Comparison of ENCODE assay signal across 8 cellular contexts in the genomic region with DNA sequence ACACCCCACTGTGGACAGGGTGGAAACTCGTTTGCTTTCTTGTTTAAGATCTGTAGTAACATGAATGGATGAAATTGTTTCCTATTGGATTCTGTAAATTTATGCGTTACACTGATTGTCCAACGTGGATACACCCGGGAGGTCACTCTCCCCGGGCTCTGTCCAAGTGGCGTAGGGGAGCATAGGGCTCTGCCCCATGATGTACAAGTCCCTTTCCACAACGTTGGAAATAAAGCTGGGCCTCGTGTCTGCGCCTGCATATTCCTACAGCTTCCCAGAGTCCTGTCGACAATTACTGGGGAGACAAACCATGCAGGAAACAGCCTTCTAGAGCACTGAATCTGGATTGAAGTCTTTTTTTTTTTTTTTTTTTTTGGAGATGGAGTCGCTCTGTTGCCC. TPM values are rescaled to one million over a fixed set of nuclear protein-coding genes. Genes with fewer than 3 reads are reported as not detected.
A peak's percentile ranks its signal among the peaks of the same experiment; 100 is the strongest.
DNase-seq lines count a peak whose midpoint lies in the region; ATAC-seq and TF ChIP-seq lines count a peak whose summit lies in the region.

No MANE protein-coding gene starts in this region.

- H3K79me2 ChIP-seq in MM.1S (ENCODE audit: low read length): peaks cover 56% of the 10 kb centered on the region

- intact Hi-C loops in CD8-positive, alpha-beta T cell (cut with DNase I, micrococcal nuclease): loop anchor here (2.0 to 5.0 kb wide), 5 partner anchors 135 to 675 kb away; a partner anchor contains a TSS

- peak overlapping the region; percentile 89 for H3K4me2 ChIP-seq in MM.1S (ENCODE audit: low read depth, low read length)

- no peak for ATAC-seq in CD8-positive, alpha-beta T cell
- no peak for ATAC-seq in HG02571 (IDR thresholded peaks at IDR 0.05; ENCODE audit: unreplicated experiment)

- peaks cover 37% of the 10 kb centered on the region for H3K36me3 ChIP-seq in CD8-positive, alpha-beta T cell (ENCODE audit: insufficient read depth, low read length)
- peaks cover 31% of the 10 kb centered on the region for H3K36me3 ChIP-seq in MM.1S (replicated peaks; ENCODE audit: insufficient read depth, low read length)
- peaks cover 61% of the 10 kb centered on the region for H3K36me3 ChIP-seq in brain microvascular endothelial cell (replicated peaks)
- peaks cover 32% of the 10 kb centered on the region for H3K36me3 ChIP-seq in mucosa of stomach (ENCODE audit: control insufficient read depth, insufficient read depth, low read length)
- peaks cover 4% of the 10 kb centered on the region for H3K36me3 ChIP-seq in urinary bladder (ENCODE audit: insufficient read depth)

- DNase-seq in CD8-positive, alpha-beta T cell: no peak
- DNase-seq in MM.1S: peak; percentile 15
- no peak for DNase-seq in brain microvascular endothelial cell
- DNase-seq in D341Med (ENCODE audit: low spot score): no peak
- no peak for DNase-seq in NCI-H774 (lab: John Stamatoyannopoulos, UW)

- H2AFZ ChIP-seq in MM.1S (ENCODE audit: low read length): no peak overlapping the region

- peaks cover 55% of the 10 kb centered on the region for H3K36me3 Mint-ChIP-seq in CD8-positive, alpha-beta T cell

- CTCF ChIA-PET in CD8-positive, alpha-beta T cell (lab: Charles Lee): interaction anchor here (0.9 to 2.5 kb wide), 6 partner anchors 8 to 375 kb away, joined by 3 to 11 read pairs (median 4); no protein-coding TSS in a partner anchor

- H4K20me1 ChIP-seq in MM.1S (ENCODE audit: insufficient read depth, low read length): peaks cover 33% of the 10 kb centered on the region

- peak overlapping the region; percentile 82 for H3K4me3 ChIP-seq in CD8-positive, alpha-beta T cell (ENCODE audit: low read depth, low read length)
- peak overlapping the region; percentile 83 for H3K4me3 ChIP-seq in MM.1S (ENCODE audit: low read length)
- peak overlapping the region; percentile 96 for H3K4me3 ChIP-seq in brain microvascular endothelial cell (ENCODE audit: low read depth, low read length)
- peak overlapping the region; percentile 64 for H3K4me3 ChIP-seq in mucosa of stomach (ENCODE audit: low read length)
- H3K4me3 ChIP-seq in urinary bladder (ENCODE audit: low read depth, low read length): peak overlapping the region; percentile 74

- H3K4me1 Mint-ChIP-seq in CD8-positive, alpha-beta T cell (ENCODE audit: low read depth): peaks cover 56% of the 10 kb centered on the region

- peak overlapping the region; percentile 94 for H3K27ac Mint-ChIP-seq in CD8-positive, alpha-beta T cell

- in situ Hi-C loops in brain microvascular endothelial cell (cut with HindIII; ENCODE audit: low pct_ligation_motif_present, low sequenced_read_pairs): no loop called here

- POLR2A ChIA-PET in CD8-positive, alpha-beta T cell (lab: Charles Lee): interaction anchor here (0.6 to 3.2 kb wide), 8 partner anchors 10 to 674 kb away, joined by 3 to 38 read pairs (median 7); a partner anchor contains a TSS

- WGBS in urinary bladder: 4% methylated on average over 11 of the region's 11 CpGs

- H3K9me3 Mint-ChIP-seq in CD8-positive, alpha-beta T cell: no peaks in the 10 kb centered on the region

- no peak for TF ChIP-seq CTCF in CD8-positive, alpha-beta T cell (IDR thresholded peaks at IDR 0.05)
- no peak for TF ChIP-seq CTCF in MM.1S (IDR thresholded peaks at IDR 0.05; ENCODE audit: low read length)
- TF ChIP-seq CTCF in brain microvascular endothelial cell (IDR thresholded peaks at IDR 0.05; ENCODE audit: low read depth, low read length, missing control alignments): no peak

- H3K4me3 Mint-ChIP-seq in CD8-positive, alpha-beta T cell: peak overlapping the region; percentile 95

- H3K9me3 ChIP-seq in CD8-positive, alpha-beta T cell (ENCODE audit: low read length): no peaks in the 10 kb centered on the region
- no peaks in the 10 kb centered on the region for H3K9me3 ChIP-seq in MM.1S (replicated peaks; ENCODE audit: insufficient read depth, low read length)
- no peaks in the 10 kb centered on the region for H3K9me3 ChIP-seq in mucosa of stomach (ENCODE audit: control insufficient read depth, low read length)

- H3K27me3 Mint-ChIP-seq in CD8-positive, alpha-beta T cell (ENCODE audit: low read depth): no peaks in the 10 kb centered on the region

- no peaks in the 10 kb centered on the region for H3K9me2 ChIP-seq in MM.1S (replicated peaks; ENCODE audit: insufficient read depth, low read length)

- H3K27me3 ChIP-seq in CD8-positive, alpha-beta T cell (ENCODE audit: insufficient read depth, low read length): no peaks in the 10 kb centered on the region
- no peaks in the 10 kb centered on the region for H3K27me3 ChIP-seq in MM.1S (replicated peaks; ENCODE audit: insufficient read depth, low read length)
- no peaks in the 10 kb centered on the region for H3K27me3 ChIP-seq in brain microvascular endothelial cell (replicated peaks)
- H3K27me3 ChIP-seq in mucosa of stomach (ENCODE audit: control insufficient read depth, insufficient read depth, low read length): no peaks in the 10 kb centered on the region

- H3K27ac ChIP-seq in CD8-positive, alpha-beta T cell (ENCODE audit: low read depth, low read length): peak overlapping the region; percentile 77
- peak overlapping the region; percentile 84 for H3K27ac ChIP-seq in MM.1S (ENCODE audit: low read length)
- peak overlapping the region; percentile 88 for H3K27ac ChIP-seq in brain microvascular endothelial cell
- no peak overlapping the region for H3K27ac ChIP-seq in urinary bladder (ENCODE audit: low read depth)

- H3K9ac ChIP-seq in MM.1S (ENCODE audit: low read length) (peak overlapping the region; percentile 87), mucosa of stomach (ENCODE audit: low read length) (peak overlapping the region; percentile 67)

- H3F3A ChIP-seq in MM.1S (ENCODE audit: insufficient read depth, low read length): peaks cover 69% of the 10 kb centered on the region

- peaks cover 42% of the 10 kb centered on the region for H3K4me1 ChIP-seq in CD8-positive, alpha-beta T cell (ENCODE audit: insufficient read depth, low read length)
- H3K4me1 ChIP-seq in MM.1S (ENCODE audit: low read length) (peaks cover 23% of the 10 kb centered on the region), mucosa of stomach (ENCODE audit: control insufficient read depth, insufficient read depth, low read length) (peaks cover 39% of the 10 kb centered on the region), urinary bladder (ENCODE audit: insufficient read depth) (no peaks in the 10 kb centered on the region)

RNA-seq across cellular contexts. Expression of a gene that starts 1.4 kb away (rescaled TPM):
- 10 to 100 TPM; 12.5 to 14.4 TPM for total RNA-seq in CD8-positive, alpha-beta T cell
- total RNA-seq in urinary bladder: 17.2 TPM
- 20.4 TPM for polyA plus RNA-seq in urinary bladder

RNA-seq across cellular contexts. Expression of a gene that starts 45.6 kb away (rescaled TPM):
- 10 to 100 TPM; 20.5 to 25.7 TPM for total RNA-seq in CD8-positive, alpha-beta T cell
- total RNA-seq in urinary bladder: 35.7 TPM
- 21.8 TPM for polyA plus RNA-seq in urinary bladder
